In the genomic region with DNA sequence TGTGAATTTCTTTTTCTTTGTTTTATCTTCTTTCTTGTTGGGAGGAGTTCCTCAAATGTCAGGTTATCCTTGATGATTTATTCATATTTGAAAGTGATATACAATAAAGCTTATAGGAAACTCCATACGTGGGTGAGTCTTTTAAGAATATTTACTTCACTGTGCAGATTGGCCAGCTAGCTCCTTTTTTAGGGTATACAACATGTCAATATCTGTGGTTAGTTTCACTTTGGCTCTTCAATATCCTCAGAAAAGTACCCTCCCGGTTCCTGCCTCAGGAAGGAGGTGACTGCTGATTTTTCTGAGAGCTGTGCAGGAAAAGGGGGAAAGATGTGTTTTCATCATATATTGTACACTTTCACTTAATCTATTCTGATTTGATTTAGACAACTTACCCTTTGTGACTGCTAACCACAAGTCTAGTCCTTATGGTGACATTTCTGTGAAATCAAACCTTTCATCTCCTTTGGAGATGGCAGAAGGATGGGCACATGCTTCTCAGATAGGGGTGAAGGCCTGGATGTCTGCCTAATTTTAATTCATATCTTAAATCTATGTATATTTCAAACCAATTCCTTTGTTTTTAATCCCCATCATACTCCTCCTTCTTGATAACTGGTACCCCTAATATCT, we compare ENCODE assay signal across 1 cellular context.
TF ChIP-seq lines count a peak whose summit lies in the region.

No MANE protein-coding gene starts in this region.

TF ChIP-seq in IMR-90, 13 proteins besides CTCF, POLR2A, EP300 and RAD21:
- TF ChIP-seq RFX5 (IDR thresholded peaks at IDR 0.05; ENCODE audit: low read depth, low read length): no peak
- no peak for TF ChIP-seq CEBPB (IDR thresholded peaks at IDR 0.05; ENCODE audit: low read depth, low read length)
- TF ChIP-seq FOS (IDR thresholded peaks at IDR 0.05; ENCODE audit: low read depth, low read length): no peak
- TF ChIP-seq NFE2L2 (IDR thresholded peaks at IDR 0.05; ENCODE audit: low read depth, low read length): no peak
- no peak for TF ChIP-seq CHD1 (IDR thresholded peaks at IDR 0.05; ENCODE audit: low read depth, low read length)
- TF ChIP-seq MAFK (IDR thresholded peaks at IDR 0.05; ENCODE audit: low read depth, low read length): no peak
- TF ChIP-seq, protein P1, sequence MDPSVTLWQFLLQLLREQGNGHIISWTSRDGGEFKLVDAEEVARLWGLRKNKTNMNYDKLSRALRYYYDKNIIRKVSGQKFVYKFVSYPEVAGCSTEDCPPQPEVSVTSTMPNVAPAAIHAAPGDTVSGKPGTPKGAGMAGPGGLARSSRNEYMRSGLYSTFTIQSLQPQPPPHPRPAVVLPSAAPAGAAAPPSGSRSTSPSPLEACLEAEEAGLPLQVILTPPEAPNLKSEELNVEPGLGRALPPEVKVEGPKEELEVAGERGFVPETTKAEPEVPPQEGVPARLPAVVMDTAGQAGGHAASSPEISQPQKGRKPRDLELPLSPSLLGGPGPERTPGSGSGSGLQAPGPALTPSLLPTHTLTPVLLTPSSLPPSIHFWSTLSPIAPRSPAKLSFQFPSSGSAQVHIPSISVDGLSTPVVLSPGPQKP (IDR thresholded peaks at IDR 0.05; ENCODE audit: borderline replicate concordance, low read depth, low read length): no peak
- no peak for TF ChIP-seq SMC3 (IDR thresholded peaks at IDR 0.05; ENCODE audit: low read depth, low read length)
- TF ChIP-seq RCOR1 (IDR thresholded peaks at IDR 0.05; ENCODE audit: insufficient replicate concordance, low read length): no peak
- TF ChIP-seq MAZ (IDR thresholded peaks at IDR 0.05; ENCODE audit: borderline replicate concordance, low read depth, low read length): no peak
